In genomic region chr14:24369463-24369862, GRCh38 we compare ENCODE assay signal across 1 cellular context.
TF ChIP-seq lines count a peak whose summit lies in the region.

No MANE protein-coding gene starts in this region.

TF ChIP-seq in WTC11, 78 proteins besides CTCF, POLR2A, EP300 and RAD21 (continued from another document):
- TF ChIP-seq ARID4B (CRISPR knock-in tag; IDR thresholded peaks at IDR 0.05; ENCODE audit: borderline replicate concordance) = no peak
- no peak for TF ChIP-seq IRF2 (CRISPR knock-in tag; IDR thresholded peaks at IDR 0.05; ENCODE audit: borderline replicate concordance, low read depth)
- no peak for TF ChIP-seq ZNF416 (CRISPR knock-in tag; IDR thresholded peaks at IDR 0.05)
- no peak for TF ChIP-seq TEAD4 (CRISPR knock-in tag; IDR thresholded peaks at IDR 0.05)
- TF ChIP-seq, protein P1, sequence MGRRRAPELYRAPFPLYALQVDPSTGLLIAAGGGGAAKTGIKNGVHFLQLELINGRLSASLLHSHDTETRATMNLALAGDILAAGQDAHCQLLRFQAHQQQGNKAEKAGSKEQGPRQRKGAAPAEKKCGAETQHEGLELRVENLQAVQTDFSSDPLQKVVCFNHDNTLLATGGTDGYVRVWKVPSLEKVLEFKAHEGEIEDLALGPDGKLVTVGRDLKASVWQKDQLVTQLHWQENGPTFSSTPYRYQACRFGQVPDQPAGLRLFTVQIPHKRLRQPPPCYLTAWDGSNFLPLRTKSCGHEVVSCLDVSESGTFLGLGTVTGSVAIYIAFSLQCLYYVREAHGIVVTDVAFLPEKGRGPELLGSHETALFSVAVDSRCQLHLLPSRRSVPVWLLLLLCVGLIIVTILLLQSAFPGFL (CRISPR knock-in tag; IDR thresholded peaks at IDR 0.05; ENCODE audit: borderline replicate concordance) = no peak
- TF ChIP-seq ZNF671 (CRISPR knock-in tag; IDR thresholded peaks at IDR 0.05) = no peak
- TF ChIP-seq ZNF121 (CRISPR knock-in tag; IDR thresholded peaks at IDR 0.05) = no peak
- TF ChIP-seq, protein P2, sequence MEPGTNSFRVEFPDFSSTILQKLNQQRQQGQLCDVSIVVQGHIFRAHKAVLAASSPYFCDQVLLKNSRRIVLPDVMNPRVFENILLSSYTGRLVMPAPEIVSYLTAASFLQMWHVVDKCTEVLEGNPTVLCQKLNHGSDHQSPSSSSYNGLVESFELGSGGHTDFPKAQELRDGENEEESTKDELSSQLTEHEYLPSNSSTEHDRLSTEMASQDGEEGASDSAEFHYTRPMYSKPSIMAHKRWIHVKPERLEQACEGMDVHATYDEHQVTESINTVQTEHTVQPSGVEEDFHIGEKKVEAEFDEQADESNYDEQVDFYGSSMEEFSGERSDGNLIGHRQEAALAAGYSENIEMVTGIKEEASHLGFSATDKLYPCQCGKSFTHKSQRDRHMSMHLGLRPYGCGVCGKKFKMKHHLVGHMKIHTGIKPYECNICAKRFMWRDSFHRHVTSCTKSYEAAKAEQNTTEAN (CRISPR knock-in tag; IDR thresholded peaks at IDR 0.05) = no peak
